7 cellular contexts compared by ENCODE assay signal in genomic region chr1:16155537-16156410, GRCh38. TPM values are rescaled to one million over a fixed set of nuclear protein-coding genes. Genes with fewer than 3 reads are reported as not detected.
DNase-seq lines count a peak whose midpoint lies in the region; FAIRE-seq lines count a peak whose summit lies in the region.

Gene EPHA2, minus strand, starts transcription at chr1:16156069. Its CDS starts 137 bp downstream, at chr1:16155932.

- peak; percentile 96 for FAIRE-seq in G401.6 (lab: Jason Lieb, UNC)

- in situ Hi-C loops in T47D (cut with HindIII; ENCODE audit: low pct_unique_long_range_greater_than_20kb, low sequenced_read_pairs): no loop called here

- DNase-seq in NCI-H2227 (lab: John Stamatoyannopoulos, UW; ENCODE audit: unreplicated experiment) (peak; percentile 73), T47D (ENCODE audit: low read depth in 1 of 2, low spot score in 1 of 2) (peak; percentile 84 to 85), iPS DF 19.7 (ENCODE audit: low read depth, low spot score) (peak; percentile 81), pulmonary artery endothelial cell (ENCODE audit: low read depth, low spot score) (peak; percentile 72), OCI-M2 (lab: John Stamatoyannopoulos, UW; ENCODE audit: unreplicated experiment) (no peak), activated gamma-delta T cell (lab: John Stamatoyannopoulos, UW) (no peak)

RNA-seq across cellular contexts. Expression of gene EPHA2, which starts in this region (rescaled TPM):
- total RNA-seq in pulmonary artery endothelial cell: 103 and 130 TPM in 2 replicates

Comparison
In these comparisons a context has a peak if more than half of its experiments do, and no peak if none do; other contexts are left out.
1. DNase-seq: peak in NCI-H2227 (single experiment), T47D (2 of 2), iPS DF 19.7 (single experiment) and pulmonary artery endothelial cell (single experiment); none in OCI-M2 (single experiment) and activated gamma-delta T cell (single experiment).